ENCODE assay signal across 4 cellular contexts in genomic region chr2:73679237-73679636, GRCh38. TPM values are rescaled to one million over a fixed set of nuclear protein-coding genes. Genes with fewer than 3 reads are reported as not detected.
"Had no signal": no experiment of that assay in that cellular context is flagged by ENCODE, and none has a peak within 500 bp of the region (broad histone marks: within the 10 kb centered on the region; RNA-seq: fewer than 3 reads in every experiment).

No MANE protein-coding gene starts in this region.

RNA-seq across cellular contexts. Expression of gene NAT8, which starts 37.0 kb away (rescaled TPM):
- total RNA-seq: LHCN-M2, M059J, MCF 10A, NCI-H460 had no signal
